1 cellular context compared by ENCODE assay signal in genomic region chr10:86512137-86512536, GRCh38.
TF ChIP-seq lines count a peak whose summit lies in the region.

No MANE protein-coding gene starts in this region.

TF ChIP-seq in GM23338, 12 proteins besides CTCF, POLR2A, EP300 and RAD21 (continued from another document):
- TF ChIP-seq ZNF462 (CRISPR knock-in tag; IDR thresholded peaks at IDR 0.05) (no peak), STAT1 (IDR thresholded peaks at IDR 0.05; ENCODE audit: unreplicated experiment) (no peak), EZH2phosphoT487 (IDR thresholded peaks at IDR 0.05; ENCODE audit: unreplicated experiment) (no peak), REST (IDR thresholded peaks at IDR 0.05; ENCODE audit: unreplicated experiment) (no peak)
